1 cellular context compared by ENCODE assay signal in genomic region chr1:59142663-59143487, GRCh38.
TF ChIP-seq lines count a peak whose summit lies in the region.

No MANE protein-coding gene starts in this region.

TF ChIP-seq in HepG2, 621 proteins besides CTCF, POLR2A, EP300 and RAD21 (continued from another document):
- TF ChIP-seq PRDM15 (CRISPR knock-in tag; IDR thresholded peaks at IDR 0.05) (no peak), JUNB (CRISPR knock-in tag; IDR thresholded peaks at IDR 0.05; ENCODE audit: borderline replicate concordance) (peak; percentile 82), ETV5 (CRISPR knock-in tag; IDR thresholded peaks at IDR 0.05; ENCODE audit: borderline replicate concordance) (peak; percentile 71; the same call in 1 of the 2 replicates), MIXL1 (CRISPR knock-in tag; IDR thresholded peaks at IDR 0.05) (0 out of 2 replicates have a peak, but pooled peaks have one; percentile 12), SOX5 (CRISPR knock-in tag; IDR thresholded peaks at IDR 0.05; ENCODE audit: borderline replicate concordance) (peak; percentile 41; the same call in 1 of the 2 replicates), LCORL (IDR thresholded peaks at IDR 0.05) (no peak), LCORL (CRISPR knock-in tag; IDR thresholded peaks at IDR 0.05) (peak; percentile 63; the same call in 1 of the 2 replicates), RXRB (CRISPR knock-in tag; IDR thresholded peaks at IDR 0.05; ENCODE audit: borderline replicate concordance) (peak; percentile 77), MED1 (CRISPR knock-in tag; IDR thresholded peaks at IDR 0.05) (peak; percentile 29; the same call in 1 of the 2 replicates), JUN (CRISPR knock-in tag; IDR thresholded peaks at IDR 0.05) (0 out of 2 replicates have a peak, but pooled peaks have one; percentile 31), NCOA2 (CRISPR knock-in tag; IDR thresholded peaks at IDR 0.05) (0 out of 2 replicates have a peak, but pooled peaks have one; percentile 21), HNF4A (CRISPR knock-in tag; IDR thresholded peaks at IDR 0.05) (peak; percentile 56), ELF3 (CRISPR knock-in tag; IDR thresholded peaks at IDR 0.05) (peak; percentile 61), PAXIP1 (CRISPR knock-in tag; conservative IDR thresholded peaks at IDR 0.05) (peak; percentile 56), GABPA (IDR thresholded peaks at IDR 0.05; ENCODE audit: low read depth, low read length) (no peak), GABPA (CRISPR knock-in tag; IDR thresholded peaks at IDR 0.05; ENCODE audit: low read depth) (peak; percentile 54; the same call in 1 of the 2 replicates), HMG20A (CRISPR knock-in tag; IDR thresholded peaks at IDR 0.05; ENCODE audit: borderline replicate concordance) (peak; percentile 76), TEAD3 (CRISPR knock-in tag; optimal IDR thresholded peaks at IDR 0.05; ENCODE audit: borderline replicate concordance) (peak; percentile 99), FOSL1 (CRISPR knock-in tag; IDR thresholded peaks at IDR 0.05; ENCODE audit: borderline replicate concordance) (peak; percentile 73; the same call in 1 of the 2 replicates), KLF16 (CRISPR knock-in tag; IDR thresholded peaks at IDR 0.05) (0 out of 4 replicates have a peak, but pooled peaks of 1 of the 2 experiments have one; percentile 18), PPARG (CRISPR knock-in tag; conservative IDR thresholded peaks at IDR 0.05) (peak; percentile 81), FOSL2 (CRISPR knock-in tag; IDR thresholded peaks at IDR 0.05) (peak; percentile 96), ZNF616 (CRISPR knock-in tag; IDR thresholded peaks at IDR 0.05; ENCODE audit: low read depth) (no peak), FOXP1 (IDR thresholded peaks at IDR 0.05) (no peak), FOXP1 (CRISPR knock-in tag; IDR thresholded peaks at IDR 0.05) (no peak), GATAD2A (CRISPR knock-in tag; IDR thresholded peaks at IDR 0.05) (peak; percentile 66; the same call in 1 of the 2 replicates), SAP130 (CRISPR knock-in tag; IDR thresholded peaks at IDR 0.05; ENCODE audit: low read depth) (peak; percentile 55), KDM1A (CRISPR knock-in tag; IDR thresholded peaks at IDR 0.05) (0 out of 2 replicates have a peak, but pooled peaks have one; percentile 12), SMARCE1 (IDR thresholded peaks at IDR 0.05; ENCODE audit: borderline replicate concordance) (peak; percentile 54; the same call in 1 of the 2 replicates), JUND (CRISPR knock-in tag; IDR thresholded peaks at IDR 0.05) (peak; percentile 87), KAT8 (CRISPR knock-in tag; IDR thresholded peaks at IDR 0.05) (0 out of 2 replicates have a peak, but pooled peaks have one; percentile 51), MLLT10 (CRISPR knock-in tag; IDR thresholded peaks at IDR 0.05) (no peak), ATF3 (CRISPR knock-in tag; IDR thresholded peaks at IDR 0.05) (0 out of 2 replicates have a peak, but pooled peaks have one; percentile 30), ARID5B (CRISPR knock-in tag; IDR thresholded peaks at IDR 0.05) (peak; percentile 70), FOXA3 (CRISPR knock-in tag; IDR thresholded peaks at IDR 0.05) (peak; percentile 51; the same call in 1 of the 2 replicates), RARA (CRISPR knock-in tag; IDR thresholded peaks at IDR 0.05) (peak; percentile 72), IRF2 (CRISPR knock-in tag; IDR thresholded peaks at IDR 0.05) (peak; percentile 47; the same call in 1 of the 2 replicates), NFIC (IDR thresholded peaks at IDR 0.05; ENCODE audit: low read length) (no peak), ZNF460 (CRISPR knock-in tag; IDR thresholded peaks at IDR 0.05; ENCODE audit: borderline replicate concordance) (peak; percentile 83)
